In genomic region chr10:63603709-63604445, GRCh38 we compare ENCODE assay signal across 12 cellular contexts.
DNase-seq lines count a peak whose midpoint lies in the region; ATAC-seq and TF ChIP-seq lines count a peak whose summit lies in the region.
"Had no signal": no experiment of that assay in that cellular context is flagged by ENCODE, and none has a peak within 500 bp of the region (broad histone marks: within the 10 kb centered on the region; RNA-seq: fewer than 3 reads in every experiment).

No MANE protein-coding gene starts in this region.

- H3K4me1 ChIP-seq in KMS-11 (ENCODE audit: low read depth, poor library complexity, severe bottlenecking) (peaks cover 22% of the 10 kb centered on the region), mucosa of descending colon (ENCODE audit: low read depth) (no peaks in the 10 kb centered on the region), gastroesophageal sphincter (no peaks in the 10 kb centered on the region)

- H3K4me1 Mint-ChIP-seq in natural killer cell (no peaks in the 10 kb centered on the region), CD14-positive monocyte (no peaks in the 10 kb centered on the region)
- H3K4me1 Mint-ChIP-seq: stimulated activated effector memory CD8-positive, alpha-beta T cell treated with anti-CD3 and anti-CD28 coated beads, Interleukin-12 subunit alpha, Interleukin-12 subunit beta, amount 100 ng/mL, for 72 hours had no signal

- H3K9me3 ChIP-seq in mucosa of descending colon (no peaks in the 10 kb centered on the region), MG63 (no peaks in the 10 kb centered on the region), gastroesophageal sphincter (no peaks in the 10 kb centered on the region)

- no peak overlapping the region for H2AFZ ChIP-seq in KMS-11 (ENCODE audit: low read depth)

- 75 to 92% methylated on average over 7 of the region's 7 CpGs for WGBS in gastroesophageal sphincter (ENCODE audit: low coverage in 1 of 2), 2 donors

- H3K9ac ChIP-seq in KMS-11 = no peak overlapping the region

- H3K27ac Mint-ChIP-seq in natural killer cell (no peak overlapping the region), CD14-positive monocyte (no peak overlapping the region)
- H3K27ac Mint-ChIP-seq: stimulated activated effector memory CD8-positive, alpha-beta T cell treated with anti-CD3 and anti-CD28 coated beads, Interleukin-12 subunit alpha, Interleukin-12 subunit beta, amount 100 ng/mL, for 72 hours had no signal

- peak overlapping the region; percentile 29 for H3K4me2 ChIP-seq in KMS-11

- no peak for TF ChIP-seq EP300 in gastroesophageal sphincter (IDR thresholded peaks at IDR 0.05)

- H3K27me3 ChIP-seq in KMS-11 (ENCODE audit: insufficient read depth, low read depth) (no peaks in the 10 kb centered on the region), MG63 (no peaks in the 10 kb centered on the region), gastroesophageal sphincter (no peaks in the 10 kb centered on the region)

- no peaks in the 10 kb centered on the region for H4K20me1 ChIP-seq in KMS-11 (ENCODE audit: insufficient read depth)

- intact Hi-C loops in mucosa of descending colon (cut with DNase I, micrococcal nuclease) (no loop called here), natural killer cell (cut with micrococcal nuclease) (no loop called here), CD14-positive monocyte (cut with micrococcal nuclease) (no loop called here)

- H3K9me3 Mint-ChIP-seq in natural killer cell (no peaks in the 10 kb centered on the region), CD14-positive monocyte (no peaks in the 10 kb centered on the region)
- H3K9me3 Mint-ChIP-seq: stimulated activated effector memory CD8-positive, alpha-beta T cell treated with anti-CD3 and anti-CD28 coated beads, Interleukin-12 subunit alpha, Interleukin-12 subunit beta, amount 100 ng/mL, for 72 hours had no signal

- TF ChIP-seq POLR2A in gastroesophageal sphincter (IDR thresholded peaks at IDR 0.05) = no peak

- H3K4me3 ChIP-seq in KMS-11 (IDR thresholded peaks at IDR 0.05; ENCODE audit: insufficient read depth, low read depth, low read length) (no peak overlapping the region), mucosa of descending colon (no peak overlapping the region), MG63 (no peak overlapping the region), gastroesophageal sphincter (no peak overlapping the region)

- no peak for TF ChIP-seq CTCF in KMS-11 (conservative IDR thresholded peaks at IDR 0.05; ENCODE audit: low read depth, low read length)
- no peak for TF ChIP-seq CTCF in mucosa of descending colon (IDR thresholded peaks at IDR 0.05)
- no peak for TF ChIP-seq CTCF in natural killer cell (IDR thresholded peaks at IDR 0.05)
- no peak for TF ChIP-seq CTCF in gastroesophageal sphincter (IDR thresholded peaks at IDR 0.05)
- TF ChIP-seq CTCF in CD14-positive monocyte (IDR thresholded peaks at IDR 0.05) = no peak

- H3K79me2 ChIP-seq in KMS-11 (ENCODE audit: insufficient read depth, low read depth) = no peaks in the 10 kb centered on the region

- H3K36me3 ChIP-seq in KMS-11 (ENCODE audit: insufficient read depth) (no peaks in the 10 kb centered on the region), mucosa of descending colon (ENCODE audit: low read depth) (no peaks in the 10 kb centered on the region), MG63 (peaks cover 3% of the 10 kb centered on the region), gastroesophageal sphincter (peaks cover 0 to 20% of the 10 kb centered on the region in 2 donors)

- H3K4me3 Mint-ChIP-seq in natural killer cell = no peak overlapping the region
- no peak overlapping the region for H3K4me3 Mint-ChIP-seq in CD14-positive monocyte
- H3K4me3 Mint-ChIP-seq: stimulated activated effector memory CD8-positive, alpha-beta T cell treated with anti-CD3 and anti-CD28 coated beads, Interleukin-12 subunit alpha, Interleukin-12 subunit beta, amount 100 ng/mL, for 72 hours had no signal

- ATAC-seq in GM18519 (IDR thresholded peaks at IDR 0.05; ENCODE audit: low FRiP score, unreplicated experiment) (peak; percentile 84), GM21825 (IDR thresholded peaks at IDR 0.05; ENCODE audit: unreplicated experiment) (peak; percentile 72), mucosa of descending colon (peak; percentile 33), natural killer cell (no peak), gastroesophageal sphincter (no peak)
- ATAC-seq: sciatic nerve; stimulated activated effector memory CD8-positive, alpha-beta T cell treated with anti-CD3 and anti-CD28 coated beads, Interleukin-12 subunit alpha, Interleukin-12 subunit beta, amount 100 ng/mL, for 72 hours had no signal

- peak overlapping the region; percentile 16; the same call in 1 of the 2 replicates for H3K27ac ChIP-seq in KMS-11
- H3K27ac ChIP-seq in gastroesophageal sphincter = no peak overlapping the region

- DNase-seq in mucosa of descending colon (no peak), MG63 (no peak), natural killer cell (no peak), CD14-positive monocyte (ENCODE audit: low spot score) (no peak)
- DNase-seq: activated gamma-delta T cell, kidney glomerular epithelial cell had no signal

- H3K36me3 Mint-ChIP-seq in natural killer cell = no peaks in the 10 kb centered on the region
- peaks cover 16 to 28% of the 10 kb centered on the region in 2 donors for H3K36me3 Mint-ChIP-seq in CD14-positive monocyte

- H3K27me3 Mint-ChIP-seq in natural killer cell (ENCODE audit: low read depth in 2 of 2) (no peaks in the 10 kb centered on the region), CD14-positive monocyte (ENCODE audit: low read depth in 3 of 3) (no peaks in the 10 kb centered on the region)

Comparison
In these comparisons a context has a peak if more than half of its experiments do, and no peak if none do; other contexts are left out.
1. ATAC-seq: peak in GM18519 (single experiment), GM21825 (single experiment) and mucosa of descending colon (single experiment); none in natural killer cell (0 of 3) and gastroesophageal sphincter (single experiment).